ENCODE assay signal across 1 cellular context in genomic region chr5:134120386-134121138, GRCh38.
A peak's percentile ranks its signal among the peaks of the same experiment; 100 is the strongest.
TF ChIP-seq lines count a peak whose summit lies in the region.

No MANE protein-coding gene starts in this region.

TF ChIP-seq in K562, 482 proteins besides CTCF, POLR2A, EP300 and RAD21:
- no peak for TF ChIP-seq RBBP5 (IDR thresholded peaks at IDR 0.05; ENCODE audit: borderline replicate concordance, insufficient read depth, low read length, poor library complexity, severe bottlenecking)
- 0 out of 2 replicates have a peak, but pooled peaks have one; percentile 11 for TF ChIP-seq POLR2G (IDR thresholded peaks at IDR 0.05; ENCODE audit: low read depth, low read length)
